Comparison of ENCODE assay signal across 8 cellular contexts in genomic region chr5:122076669-122077450, GRCh38. TPM values are rescaled to one million over a fixed set of nuclear protein-coding genes. Genes with fewer than 3 reads are reported as not detected.
DNase-seq lines count a peak whose midpoint lies in the region; ATAC-seq, FAIRE-seq and TF ChIP-seq lines count a peak whose summit lies in the region.

No MANE protein-coding gene starts in this region.

- peaks cover 0 to 8% (median 1%) of the 10 kb centered on the region in 4 donors for H3K27me3 ChIP-seq in upper lobe of left lung

- peak overlapping the region; percentile 35 to 63 (median 53) for H3K27ac ChIP-seq in upper lobe of left lung

- H3K36me3 Mint-ChIP-seq in activated T-helper 1 cell treated with anti-CD3 and anti-CD28 coated beads, Interleukin-12 subunit alpha, Interleukin-12 subunit beta, Interleukin-2, Interleukin-4 antibody, amounts not matched to agents 30 ng/mL and 10 ng/mL and 1 ng/mL, durations not matched to agents 14 hours and 24 hours and 36 hours (ENCODE audit: low read depth) = no peaks in the 10 kb centered on the region
- peaks cover 15% of the 10 kb centered on the region for H3K36me3 Mint-ChIP-seq in nephron progenitor cell (ENCODE audit: low read depth)

- H3K36me3 ChIP-seq in upper lobe of left lung = peaks cover 0 to 4% (median 0%) of the 10 kb centered on the region in 4 donors

- intact Hi-C loops in activated T-helper 1 cell treated with anti-CD3 and anti-CD28 coated beads, Interleukin-12 subunit alpha, Interleukin-12 subunit beta, Interleukin-2, Interleukin-4 antibody, amounts not matched to agents 30 ng/mL and 10 ng/mL and 1 ng/mL, durations not matched to agents 14 hours and 24 hours and 36 hours (cut with micrococcal nuclease) = loop anchor here (2.0 kb wide), 1 partner anchor 114 kb away; no protein-coding TSS in a partner anchor

- H3K9me3 ChIP-seq in upper lobe of left lung = no peaks in the 10 kb centered on the region

- H3K4me3 ChIP-seq in upper lobe of left lung = peak overlapping the region; percentile 50 to 56 (median 52)

- peaks cover 65% of the 10 kb centered on the region for H3K27me3 Mint-ChIP-seq in activated T-helper 1 cell treated with anti-CD3 and anti-CD28 coated beads, Interleukin-12 subunit alpha, Interleukin-12 subunit beta, Interleukin-2, Interleukin-4 antibody, amounts not matched to agents 30 ng/mL and 10 ng/mL and 1 ng/mL, durations not matched to agents 14 hours and 24 hours and 36 hours (ENCODE audit: insufficient read depth)
- peaks cover 49% of the 10 kb centered on the region for H3K27me3 Mint-ChIP-seq in nephron progenitor cell (ENCODE audit: low read depth, poor library complexity)

- DNase-seq in NCI-H2081 (lab: John Stamatoyannopoulos, UW) (peak; percentile 60 to 61), NCI-H2081 treated with DMSO at 0.1 percent for 48 hours (lab: John Stamatoyannopoulos, UW) (no peak), NCI-H446 treated with DMSO at 0.1 percent for 48 hours (lab: John Stamatoyannopoulos, UW) (peak; percentile 53), frontal cortex (ENCODE audit: low spot score in 2 of 2) (peak; percentile 44 to 49), nephron progenitor cell (peak; percentile 86), upper lobe of left lung (peak; percentile 78 to 84)
- DNase-seq in activated T-helper 1 cell treated with anti-CD3 and anti-CD28 coated beads, Interleukin-12 subunit alpha, Interleukin-12 subunit beta, Interleukin-2, Interleukin-4 antibody, amounts not matched to agents 30 ng/mL and 10 ng/mL and 1 ng/mL, durations not matched to agents 14 hours and 24 hours and 36 hours (ENCODE audit: low spot score) = peak; percentile 16

- H3K4me1 Mint-ChIP-seq in activated T-helper 1 cell treated with anti-CD3 and anti-CD28 coated beads, Interleukin-12 subunit alpha, Interleukin-12 subunit beta, Interleukin-2, Interleukin-4 antibody, amounts not matched to agents 30 ng/mL and 10 ng/mL and 1 ng/mL, durations not matched to agents 14 hours and 24 hours and 36 hours (ENCODE audit: low read depth) = peaks cover 11% of the 10 kb centered on the region
- peaks cover 42% of the 10 kb centered on the region for H3K4me1 Mint-ChIP-seq in nephron progenitor cell

- peak; percentile 70 for TF ChIP-seq CTCF in nephron progenitor cell (IDR thresholded peaks at IDR 0.05)
- TF ChIP-seq CTCF in upper lobe of left lung (IDR thresholded peaks at IDR 0.05) = peak; percentile 48 to 73 (median 64)

- H3K9me3 Mint-ChIP-seq in activated T-helper 1 cell treated with anti-CD3 and anti-CD28 coated beads, Interleukin-12 subunit alpha, Interleukin-12 subunit beta, Interleukin-2, Interleukin-4 antibody, amounts not matched to agents 30 ng/mL and 10 ng/mL and 1 ng/mL, durations not matched to agents 14 hours and 24 hours and 36 hours = no peaks in the 10 kb centered on the region
- H3K9me3 Mint-ChIP-seq in nephron progenitor cell = no peaks in the 10 kb centered on the region

- no peak for TF ChIP-seq POLR2A in upper lobe of left lung (IDR thresholded peaks at IDR 0.05)

- FAIRE-seq in frontal cortex (lab: Jason Lieb, UNC) = no peak

- H3K4me1 ChIP-seq in upper lobe of left lung = peaks cover 5 to 27% (median 22%) of the 10 kb centered on the region in 4 donors

- TF ChIP-seq EP300 in upper lobe of left lung (IDR thresholded peaks at IDR 0.05) = no peak

- H3K4me3 Mint-ChIP-seq in activated T-helper 1 cell treated with anti-CD3 and anti-CD28 coated beads, Interleukin-12 subunit alpha, Interleukin-12 subunit beta, Interleukin-2, Interleukin-4 antibody, amounts not matched to agents 30 ng/mL and 10 ng/mL and 1 ng/mL, durations not matched to agents 14 hours and 24 hours and 36 hours = peak overlapping the region; percentile 80
- peak overlapping the region; percentile 93 for H3K4me3 Mint-ChIP-seq in nephron progenitor cell

- H3K27ac Mint-ChIP-seq in activated T-helper 1 cell treated with anti-CD3 and anti-CD28 coated beads, Interleukin-12 subunit alpha, Interleukin-12 subunit beta, Interleukin-2, Interleukin-4 antibody, amounts not matched to agents 30 ng/mL and 10 ng/mL and 1 ng/mL, durations not matched to agents 14 hours and 24 hours and 36 hours = no peak overlapping the region
- H3K27ac Mint-ChIP-seq in nephron progenitor cell = peak overlapping the region; percentile 79

- peak; percentile 49 for ATAC-seq in HG02759 (IDR thresholded peaks at IDR 0.05; ENCODE audit: unreplicated experiment)
- peak; percentile 83 to 85 for ATAC-seq in upper lobe of left lung (ENCODE audit: low FRiP score in 2 of 2)

- 4 to 6% methylated on average over 22 to 46 of the region's 48 CpGs for WGBS in upper lobe of left lung, 2 donors

RNA-seq across cellular contexts. Expression of gene LOX, which starts 1.2 kb away (rescaled TPM):
- not detected in 2 replicates for total RNA-seq in activated T-helper 1 cell treated with anti-CD3 and anti-CD28 coated beads, Interleukin-12 subunit alpha, Interleukin-12 subunit beta, Interleukin-2, Interleukin-4 antibody, amounts not matched to agents 30 ng/mL and 10 ng/mL and 1 ng/mL, durations not matched to agents 14 hours and 24 hours and 36 hours
- 3.3 TPM for total RNA-seq in frontal cortex
- 10 to 100 TPM in 5 of 6 donors, 1 to 10 TPM in 1; 5.2 to 48.7 (median 23.9) TPM for total RNA-seq in upper lobe of left lung

RNA-seq across cellular contexts. Expression of gene ZNF474, which starts 52.5 kb away (rescaled TPM):
- not detected in 2 replicates for total RNA-seq in activated T-helper 1 cell treated with anti-CD3 and anti-CD28 coated beads, Interleukin-12 subunit alpha, Interleukin-12 subunit beta, Interleukin-2, Interleukin-4 antibody, amounts not matched to agents 30 ng/mL and 10 ng/mL and 1 ng/mL, durations not matched to agents 14 hours and 24 hours and 36 hours
- total RNA-seq in frontal cortex (1.6 TPM), upper lobe of left lung (10 to 100 TPM in 1 of 6 donors, 1 to 10 TPM in 4, under 1 TPM in 1; 0.40 to 15.7 (median 2.4) TPM)
